9 cellular contexts compared by ENCODE assay signal in genomic region chr1:26288311-26288941, GRCh38. TPM values are rescaled to one million over a fixed set of nuclear protein-coding genes. Genes with fewer than 3 reads are reported as not detected.
DNase-seq lines count a peak whose midpoint lies in the region; ATAC-seq and TF ChIP-seq lines count a peak whose summit lies in the region.
"Had no signal": no experiment of that assay in that cellular context is flagged by ENCODE, and none has a peak within 500 bp of the region (broad histone marks: within the 10 kb centered on the region; RNA-seq: fewer than 3 reads in every experiment).

No MANE protein-coding gene starts in this region.

- H3K4me3 ChIP-seq in adrenal gland (no peak overlapping the region), skin epidermis (no peak overlapping the region)

- 49 to 58% (median 55%) methylated on average over 5 of the region's 5 CpGs for WGBS in adrenal gland, 4 donors

- H3K27ac ChIP-seq in adrenal gland (peak overlapping the region in 3 of 5 donors; percentile 33 to 74 (median 52)), skin epidermis (peak overlapping the region in 20 of 21 experiments; percentile 60 to 98 (median 84))

- ATAC-seq in GM21447 (IDR thresholded peaks at IDR 0.05; ENCODE audit: unreplicated experiment) (no peak), GM21529 (IDR thresholded peaks at IDR 0.05; ENCODE audit: unreplicated experiment) (no peak), HG03159 (IDR thresholded peaks at IDR 0.05; ENCODE audit: unreplicated experiment) (no peak)

- H3K27me3 ChIP-seq in adrenal gland = no peaks in the 10 kb centered on the region

- intact Hi-C loops in adrenal gland (cut with DNase I) = no loop called here

- TF ChIP-seq CTCF in adrenal gland (IDR thresholded peaks at IDR 0.05) = no peak

- H3K36me3 ChIP-seq in adrenal gland (replicated peaks in 1 of 2) = no peaks in the 10 kb centered on the region

- H3K4me1 ChIP-seq in adrenal gland (replicated peaks in 1 of 2) = peaks cover 0 to 33% of the 10 kb centered on the region in 2 donors

- DNase-seq in GDM1 (lab: John Stamatoyannopoulos, UW) (peak; percentile 63), T follicular helper cell (ENCODE audit: low read depth) (peak; percentile 39), adrenal gland (peak in 2 of 7 donors; percentile 24 to 67), NCI-H1048 (lab: John Stamatoyannopoulos, UW) (no peak)

- H3K9me3 ChIP-seq in adrenal gland (replicated peaks in 1 of 3) = no peaks in the 10 kb centered on the region

- TF ChIP-seq POLR2A in adrenal gland (IDR thresholded peaks at IDR 0.05) = no peak

RNA-seq across cellular contexts. Expression of gene SH3BGRL3, which starts 8.5 kb away (rescaled TPM):
- total RNA-seq in adrenal gland = 100 to 1,000 TPM in 3 of 8 donors, 10 to 100 TPM in 5; 34.0 to 123 (median 77.9) TPM
- 100 to 1,000 TPM; 178 to 350 (median 321) TPM for polyA plus RNA-seq in adrenal gland

RNA-seq across cellular contexts. Expression of gene UBXN11, which starts 18.0 kb away (rescaled TPM):
- total RNA-seq in adrenal gland = 10 to 100 TPM in 6 of 8 donors, 1 to 10 TPM in 2; 5.3 to 28.5 (median 13.7) TPM
- polyA plus RNA-seq in adrenal gland = 100 to 1,000 TPM in 1 of 3 donors, 10 to 100 TPM in 1, 1 to 10 TPM in 1; 5.9 to 154 (median 53.1) TPM

RNA-seq across cellular contexts. Expression of gene CD52, which starts 29.3 kb away (rescaled TPM):
- 1 to 10 TPM in 6 of 8 donors, not detected in 2; 3.8 to 8.9 (median 4.8) TPM for total RNA-seq in adrenal gland
- 100 to 1,000 TPM in 1 of 3 donors, 10 to 100 TPM in 2; 13.6 to 239 (median 14.1) TPM for polyA plus RNA-seq in adrenal gland
- total RNA-seq: RPMI7951 had no signal

RNA-seq across cellular contexts. Expression of gene CEP85, which starts 54.4 kb away (rescaled TPM):
- 1 to 10 TPM; 2.6 to 8.7 (median 5.8) TPM for total RNA-seq in adrenal gland
- 1 to 10 TPM; 2.5 to 6.1 (median 3.1) TPM for polyA plus RNA-seq in adrenal gland
